In genomic region chr2:146927080-146927714, GRCh38 we compare ENCODE assay signal across 9 cellular contexts.
DNase-seq lines count a peak whose midpoint lies in the region; ATAC-seq and TF ChIP-seq lines count a peak whose summit lies in the region.
"Had no signal": no experiment of that assay in that cellular context is flagged by ENCODE, and none has a peak within 500 bp of the region (broad histone marks: within the 10 kb centered on the region; RNA-seq: fewer than 3 reads in every experiment).

No MANE protein-coding gene starts in this region.

- H3K9me3 ChIP-seq in MM.1S (replicated peaks; ENCODE audit: insufficient read depth, low read length) (no peaks in the 10 kb centered on the region), suprapubic skin (no peaks in the 10 kb centered on the region)

- no peaks in the 10 kb centered on the region for H4K20me1 ChIP-seq in MM.1S (ENCODE audit: insufficient read depth, low read length)

- no peak for DNase-seq in GM12864 (ENCODE audit: low read depth)
- peak; percentile 21 for DNase-seq in MM.1S
- peak; percentile 83 for DNase-seq in astrocyte of the hippocampus (ENCODE audit: low read depth, low spot score)
- DNase-seq in iris pigment epithelial cell (ENCODE audit: low read depth): peak; percentile 73
- peak; percentile 78 to 82 for DNase-seq in suprapubic skin (ENCODE audit: low spot score in 2 of 2)
- no peak for DNase-seq in stimulated activated CD4-positive, alpha-beta T cell treated with anti-CD3 and anti-CD28 coated beads, Interleukin-15, amount 100 ng/mL, for 24 hours
- no peak for DNase-seq in KBM-7
- no peak for DNase-seq in activated naive CD8-positive, alpha-beta T cell treated with anti-CD3 and anti-CD28 coated beads, Interleukin-2, amount 50 U/mL, for 24 hours

- 52% methylated on average over 3 of the region's 3 CpGs for WGBS in suprapubic skin

- no peaks in the 10 kb centered on the region for H3K79me2 ChIP-seq in MM.1S (ENCODE audit: low read length)

- TF ChIP-seq POLR2A in suprapubic skin (IDR thresholded peaks at IDR 0.05): no peak

- H3K4me1 ChIP-seq in MM.1S (ENCODE audit: low read length) (no peaks in the 10 kb centered on the region), suprapubic skin (no peaks in the 10 kb centered on the region)

- H3K36me3 ChIP-seq in MM.1S (replicated peaks; ENCODE audit: insufficient read depth, low read length) (no peaks in the 10 kb centered on the region), suprapubic skin (no peaks in the 10 kb centered on the region)

- H3K4me1 Mint-ChIP-seq in activated naive CD8-positive, alpha-beta T cell treated with anti-CD3 and anti-CD28 coated beads, Interleukin-2, amount 50 U/mL, for 24 hours: no peaks in the 10 kb centered on the region

- H2AFZ ChIP-seq in MM.1S (ENCODE audit: low read length): no peak overlapping the region

- H3K9me2 ChIP-seq in MM.1S (replicated peaks; ENCODE audit: insufficient read depth, low read length): no peaks in the 10 kb centered on the region

- H3F3A ChIP-seq in MM.1S (ENCODE audit: insufficient read depth, low read length): no peaks in the 10 kb centered on the region

- H3K27me3 Mint-ChIP-seq in activated naive CD8-positive, alpha-beta T cell treated with anti-CD3 and anti-CD28 coated beads, Interleukin-2, amount 50 U/mL, for 24 hours: no peaks in the 10 kb centered on the region

- H3K9ac ChIP-seq in MM.1S (ENCODE audit: low read length): no peak overlapping the region

- H3K9me3 Mint-ChIP-seq in activated naive CD8-positive, alpha-beta T cell treated with anti-CD3 and anti-CD28 coated beads, Interleukin-2, amount 50 U/mL, for 24 hours: peaks cover 3% of the 10 kb centered on the region
- H3K9me3 Mint-ChIP-seq: T-helper 1 cell treated with Interleukin-12 subunit alpha and Interleukin-12 subunit beta and Interleukin-4 antibody, amounts not matched to agents 30 μg/mL and 1 μg/mL, for 36 hours had no signal

- no peak overlapping the region for H3K4me3 Mint-ChIP-seq in activated naive CD8-positive, alpha-beta T cell treated with anti-CD3 and anti-CD28 coated beads, Interleukin-2, amount 50 U/mL, for 24 hours
- H3K4me3 Mint-ChIP-seq: T-helper 1 cell treated with Interleukin-12 subunit alpha and Interleukin-12 subunit beta and Interleukin-4 antibody, amounts not matched to agents 30 μg/mL and 1 μg/mL, for 36 hours had no signal

- TF ChIP-seq CTCF in GM12864 (IDR thresholded peaks at IDR 0.05; ENCODE audit: low read depth, low read length, missing control alignments): peak; percentile 52
- TF ChIP-seq CTCF in MM.1S (IDR thresholded peaks at IDR 0.05; ENCODE audit: low read length): peak; percentile 31
- TF ChIP-seq CTCF in suprapubic skin (IDR thresholded peaks at IDR 0.05): peak; percentile 34 to 47

- no peaks in the 10 kb centered on the region for H3K27me3 ChIP-seq in MM.1S (replicated peaks; ENCODE audit: insufficient read depth, low read length)
- no peaks in the 10 kb centered on the region for H3K27me3 ChIP-seq in suprapubic skin

- H3K36me3 Mint-ChIP-seq in activated naive CD8-positive, alpha-beta T cell treated with anti-CD3 and anti-CD28 coated beads, Interleukin-2, amount 50 U/mL, for 24 hours (ENCODE audit: low read depth): no peaks in the 10 kb centered on the region

- no peak overlapping the region for H3K4me2 ChIP-seq in MM.1S (ENCODE audit: low read depth, low read length)

- no peak for ATAC-seq in activated naive CD8-positive, alpha-beta T cell treated with anti-CD3 and anti-CD28 coated beads, Interleukin-2, amount 50 U/mL, for 24 hours

- no peak for TF ChIP-seq EP300 in suprapubic skin (IDR thresholded peaks at IDR 0.05)

- H3K27ac ChIP-seq in MM.1S (ENCODE audit: low read length) (no peak overlapping the region), suprapubic skin (no peak overlapping the region)

- no peak overlapping the region for H3K4me3 ChIP-seq in GM12864 (ENCODE audit: low read depth, low read length)
- H3K4me3 ChIP-seq in MM.1S (ENCODE audit: low read length): no peak overlapping the region
- H3K4me3 ChIP-seq in suprapubic skin: no peak overlapping the region

- in situ Hi-C loops in KBM-7 (cut with MboI; ENCODE audit: low pct_unique_long_range_greater_than_20kb, low sequenced_read_pairs): no loop called here

- no peak overlapping the region for H3K27ac Mint-ChIP-seq in activated naive CD8-positive, alpha-beta T cell treated with anti-CD3 and anti-CD28 coated beads, Interleukin-2, amount 50 U/mL, for 24 hours
- H3K27ac Mint-ChIP-seq: T-helper 1 cell treated with Interleukin-12 subunit alpha and Interleukin-12 subunit beta and Interleukin-4 antibody, amounts not matched to agents 30 μg/mL and 1 μg/mL, for 36 hours had no signal

Comparison
In these comparisons a context has a peak if more than half of its experiments do, and no peak if none do; other contexts are left out.
1. DNase-seq: peak in MM.1S (single experiment), astrocyte of the hippocampus (single experiment), iris pigment epithelial cell (single experiment) and suprapubic skin (2 of 2); none in GM12864 (single experiment), stimulated activated CD4-positive, alpha-beta T cell treated with anti-CD3 and anti-CD28 coated beads, Interleukin-15, amount 100 ng/mL, for 24 hours (single experiment), KBM-7 (single experiment) and activated naive CD8-positive, alpha-beta T cell treated with anti-CD3 and anti-CD28 coated beads, Interleukin-2, amount 50 U/mL, for 24 hours (single experiment).
2. Peak in every context shown above with its lines, with median percentiles within 50 percentile points of each other: CTCF ChIP-seq.